Comparison of ENCODE assay signal across 16 cellular contexts in the genomic region with DNA sequence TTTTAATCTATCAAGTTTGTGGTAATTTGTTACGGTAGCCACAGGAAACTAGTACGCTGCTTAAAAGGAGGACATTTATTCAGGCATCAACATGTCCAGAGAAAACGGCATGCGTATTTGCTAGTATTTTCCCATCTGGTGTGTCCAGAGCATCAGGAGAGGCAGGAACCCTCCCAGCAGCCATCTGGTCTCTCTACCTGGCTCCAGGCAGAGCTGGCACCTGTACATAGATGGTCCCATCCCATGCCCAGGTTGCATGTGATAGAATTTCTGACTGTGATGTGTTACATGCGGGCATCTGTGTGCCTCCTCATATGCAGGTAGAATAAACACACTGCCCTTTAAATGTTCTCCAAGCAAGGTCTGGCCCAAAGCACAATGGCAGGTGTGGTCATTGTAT. TPM values are rescaled to one million over a fixed set of nuclear protein-coding genes. Genes with fewer than 3 reads are reported as not detected.
"Had no signal": no experiment of that assay in that cellular context is flagged by ENCODE, and none has a peak within 500 bp of the region (broad histone marks: within the 10 kb centered on the region; RNA-seq: fewer than 3 reads in every experiment).

No MANE protein-coding gene starts in this region.

- H3K27ac ChIP-seq: hepatocyte, lower lobe of right lung, ovary, right atrium auricular region, right lobe of liver, tibial nerve, uterus had no signal

- H3K36me3 ChIP-seq: lower lobe of right lung, ovary, right atrium auricular region, right lobe of liver, tibial nerve, uterus had no signal

- FAIRE-seq: keratinocyte had no signal

- H2AFZ ChIP-seq: hepatocyte had no signal

- H3K4me3 ChIP-seq: hepatocyte, lower lobe of right lung, ovary, right atrium auricular region, right lobe of liver, smooth muscle cell, tibial nerve, uterus had no signal

- DNase-seq: kidney glomerular epithelial cell, left cardiac atrium, naive B cell, natural killer cell had no signal

- H3K27me3 ChIP-seq: hepatocyte, ovary, right atrium auricular region, uterus had no signal

- H3K79me2 ChIP-seq: hepatocyte had no signal

- H3K9me3 ChIP-seq: lower lobe of right lung, ovary, right atrium auricular region, right lobe of liver, tibial nerve, uterus had no signal

- H3K4me2 ChIP-seq: hepatocyte, smooth muscle cell had no signal

RNA-seq across cellular contexts. Expression of gene PAGE1, which starts 57.9 kb away (rescaled TPM):
- polyA plus RNA-seq: hepatocyte, keratinocyte, liver, mammary epithelial cell, ovary, smooth muscle cell, thymus had no signal
